14 cellular contexts compared by ENCODE assay signal in genomic region chr2:20421336-20421987, GRCh38. TPM values are rescaled to one million over a fixed set of nuclear protein-coding genes. Genes with fewer than 3 reads are reported as not detected.
A peak's percentile ranks its signal among the peaks of the same experiment; 100 is the strongest.
DNase-seq lines count a peak whose midpoint lies in the region; ATAC-seq and TF ChIP-seq lines count a peak whose summit lies in the region.
"Had no signal": no experiment of that assay in that cellular context is flagged by ENCODE, and none has a peak within 500 bp of the region (broad histone marks: within the 10 kb centered on the region; RNA-seq: fewer than 3 reads in every experiment).

No MANE protein-coding gene starts in this region.

- H3K4me1 Mint-ChIP-seq in progenitor cell of endocrine pancreas (ENCODE audit: low read depth) = peaks cover 4% of the 10 kb centered on the region

- no peaks in the 10 kb centered on the region for H3K9me3 Mint-ChIP-seq in progenitor cell of endocrine pancreas (ENCODE audit: low read depth)

- H3K36me3 Mint-ChIP-seq in progenitor cell of endocrine pancreas (ENCODE audit: insufficient read depth) = no peaks in the 10 kb centered on the region

- no peaks in the 10 kb centered on the region for H3K79me2 ChIP-seq in PC-9 (ENCODE audit: low read depth)

- H3K27ac ChIP-seq in right cardiac atrium (ENCODE audit: low read length) (peak overlapping the region; percentile 13), urinary bladder (ENCODE audit: low read depth) (peak overlapping the region; percentile 73), PC-9 (no peak overlapping the region)
- H3K27ac ChIP-seq: epithelial cell of prostate had no signal

- H3K27me3 ChIP-seq in right cardiac atrium (ENCODE audit: control insufficient read depth, insufficient read depth) (no peaks in the 10 kb centered on the region), PC-9 (ENCODE audit: insufficient read depth, low read depth) (no peaks in the 10 kb centered on the region)

- H3F3A ChIP-seq in PC-9 (ENCODE audit: insufficient read depth, low read depth) = no peaks in the 10 kb centered on the region; the same call in 1 of the 2 replicates

- no peak overlapping the region for H2AFZ ChIP-seq in PC-9

- no peak overlapping the region for H3K27ac Mint-ChIP-seq in progenitor cell of endocrine pancreas

- peaks cover 13% of the 10 kb centered on the region for H3K27me3 Mint-ChIP-seq in progenitor cell of endocrine pancreas

- no peak for ATAC-seq in right cardiac atrium
- no peak for ATAC-seq in GM21390 (IDR thresholded peaks at IDR 0.05; ENCODE audit: unreplicated experiment)
- ATAC-seq in GM19023 (IDR thresholded peaks at IDR 0.05; ENCODE audit: unreplicated experiment) = no peak

- H3K4me1 ChIP-seq in right cardiac atrium (ENCODE audit: control insufficient read depth, insufficient read depth, low read length) (peaks cover 17% of the 10 kb centered on the region), urinary bladder (ENCODE audit: insufficient read depth) (no peaks in the 10 kb centered on the region), PC-9 (replicated peaks; ENCODE audit: insufficient read depth) (0 out of 2 replicates have a peak, but pooled peaks cover 16% of the 10 kb centered on the region)
- H3K4me1 ChIP-seq: HAP-1 had no signal

- 75% methylated on average over 14 of the region's 14 CpGs for WGBS in right cardiac atrium
- 76% methylated on average over 14 of the region's 14 CpGs for WGBS in urinary bladder

- TF ChIP-seq CTCF in progenitor cell of endocrine pancreas (IDR thresholded peaks at IDR 0.05; ENCODE audit: unreplicated experiment) (no peak), PC-9 (conservative IDR thresholded peaks at IDR 0.05) (no peak)

- POLR2A ChIA-PET in PC-9 (lab: Charles Lee; ENCODE audit: unreplicated experiment) = interaction anchor here (0.5 to 1.0 kb wide), 2 partner anchors 25 to 1657 kb away, joined by 3 to 8 read pairs; partner anchors contain the start of gene RHOB

- intact Hi-C loops in right cardiac atrium (cut with DNase I) (no loop called here), PC-9 (cut with micrococcal nuclease; ENCODE audit: unreplicated experiment) (no loop called here)

- H3K9me3 ChIP-seq in right cardiac atrium (ENCODE audit: control insufficient read depth, low read length) (no peaks in the 10 kb centered on the region), PC-9 (ENCODE audit: insufficient read depth, low read depth) (no peaks in the 10 kb centered on the region)
- H3K9me3 ChIP-seq: HAP-1 had no signal

- H4K20me1 ChIP-seq in PC-9 (ENCODE audit: insufficient read depth) = no peaks in the 10 kb centered on the region

- H3K9me2 ChIP-seq in PC-9 (ENCODE audit: insufficient read depth) = no peaks in the 10 kb centered on the region

- no TSS peak for BruUV-seq in PC-9 (replicated peaks; lab: Mats Ljungman, UMichigan)

- peak; percentile 50 for DNase-seq in activated effector memory CD4-positive, alpha-beta T cell treated with anti-CD3 and anti-CD28 coated beads, Interleukin-2, amount 50 U/mL, for 16 hours
- DNase-seq in activated effector memory CD4-positive, alpha-beta T cell treated with Interleukin-2 at 50 U/mL for 16 hours = no peak
- DNase-seq in right cardiac atrium = no peak
- DNase-seq in progenitor cell of endocrine pancreas (ENCODE audit: low spot score, unreplicated experiment) = peak; percentile 6
- DNase-seq in PC-9 = no peak
- DNase-seq: KG1, NCI-H146, NCI-H524, T-helper 1 cell had no signal

- H3K4me3 ChIP-seq in right cardiac atrium (ENCODE audit: low read length) (no peak overlapping the region), urinary bladder (ENCODE audit: low read depth, low read length) (no peak overlapping the region), PC-9 (no peak overlapping the region)
- H3K4me3 ChIP-seq: HAP-1 had no signal

- no peak overlapping the region for H3K4me2 ChIP-seq in PC-9

- no peak overlapping the region for H3K4me3 Mint-ChIP-seq in progenitor cell of endocrine pancreas (ENCODE audit: low read depth)

- H3K36me3 ChIP-seq in urinary bladder (ENCODE audit: insufficient read depth) (no peaks in the 10 kb centered on the region), PC-9 (ENCODE audit: low read depth) (no peaks in the 10 kb centered on the region)
- H3K36me3 ChIP-seq: HAP-1 had no signal

- CTCF ChIA-PET in PC-9 (lab: Charles Lee) = interaction anchor here (0.7 to 1.7 kb wide), 4 partner anchors 10 to 229 kb away, joined by 3 to 5 read pairs (median 4); partner anchors contain the start of genes HS1BP3 and RHOB

RNA-seq across cellular contexts. Expression of gene RHOB, which starts 25.4 kb away (rescaled TPM):
- total RNA-seq in right cardiac atrium (100 to 1,000 TPM; 141 to 365 (median 217) TPM), progenitor cell of endocrine pancreas (140 and 148 TPM in 2 replicates), urinary bladder (305 TPM), PC-9 (2021) (39.3 and 44.4 TPM in 2 replicates)
- polyA plus RNA-seq in right cardiac atrium (315 TPM), urinary bladder (1,467 TPM)

Comparison
In these comparisons a context has a peak if more than half of its experiments do, and no peak if none do; other contexts are left out.
1. DNase-seq: peak in activated effector memory CD4-positive, alpha-beta T cell treated with anti-CD3 and anti-CD28 coated beads, Interleukin-2, amount 50 U/mL, for 16 hours (single experiment) and progenitor cell of endocrine pancreas (single experiment); none in activated effector memory CD4-positive, alpha-beta T cell treated with Interleukin-2 at 50 U/mL for 16 hours (single experiment), right cardiac atrium (0 of 3) and PC-9 (0 of 2).